ENCODE assay signal across 8 cellular contexts in the genomic region with DNA sequence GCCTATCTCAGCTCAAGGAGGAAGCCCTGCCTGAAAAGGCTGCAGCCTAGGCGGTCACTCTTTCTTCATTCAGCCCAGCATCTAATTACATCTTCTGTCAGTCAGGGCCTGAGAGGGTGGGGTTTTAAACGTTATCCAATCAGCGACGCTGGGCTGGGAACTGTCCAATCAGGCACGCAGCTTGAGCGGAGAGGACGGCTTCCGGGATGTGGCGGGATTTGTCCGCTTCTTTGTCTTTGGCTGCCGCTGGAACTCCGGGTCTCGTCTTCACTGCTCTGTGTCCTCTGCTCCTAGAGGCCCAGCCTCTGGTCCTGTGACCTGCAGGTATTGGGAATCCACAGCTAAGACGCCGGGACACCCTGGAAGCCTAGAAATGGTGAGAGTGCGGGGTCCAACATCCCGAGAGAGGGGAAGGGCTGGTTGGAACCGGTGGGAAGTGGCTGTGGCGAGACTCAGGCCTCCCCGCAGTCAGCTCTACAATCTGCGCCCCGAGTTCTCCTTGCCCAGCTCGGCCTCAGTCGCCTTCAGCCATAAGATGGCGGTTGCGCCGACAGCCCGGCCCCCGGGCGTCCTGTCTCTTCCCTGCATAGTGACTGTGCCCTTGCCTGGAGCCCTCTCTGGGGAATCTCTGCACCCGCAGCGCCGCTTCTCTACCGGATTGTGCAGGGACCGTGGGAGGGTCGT. TPM values are rescaled to one million over a fixed set of nuclear protein-coding genes. Genes with fewer than 3 reads are reported as not detected.
DNase-seq lines count a peak whose midpoint lies in the region; ATAC-seq and TF ChIP-seq lines count a peak whose summit lies in the region.

A gene (plus strand): TSS at position 233 of the 684 bp plus-strand sequence. CDS start 141 bp downstream, at position 374.

- peak within 1 kb of the TSS; percentile 80 for H3K4me3 ChIP-seq in fibroblast of villous mesenchyme (ENCODE audit: low read depth, low read length)

- H3K4me1 Mint-ChIP-seq in nephron progenitor cell: no peaks in the 10 kb centered on the region
- peaks cover 8% of the 10 kb centered on the region for H3K4me1 Mint-ChIP-seq in stimulated activated naive CD8-positive, alpha-beta T cell treated with anti-CD3 and anti-CD28 coated beads, Interleukin-15, Interleukin-2, amounts not matched to agents 100 ng/mL and 50 ng/mL, for 24 hours (ENCODE audit: low read depth)

- H3K4me3 Mint-ChIP-seq in nephron progenitor cell: peak within 1 kb of the TSS; percentile 99
- peak within 1 kb of the TSS; percentile 98 for H3K4me3 Mint-ChIP-seq in stimulated activated naive CD8-positive, alpha-beta T cell treated with anti-CD3 and anti-CD28 coated beads, Interleukin-15, Interleukin-2, amounts not matched to agents 100 ng/mL and 50 ng/mL, for 24 hours

- peaks cover 88% of the 10 kb centered on the region for H3K9me3 Mint-ChIP-seq in nephron progenitor cell
- H3K9me3 Mint-ChIP-seq in stimulated activated naive CD8-positive, alpha-beta T cell treated with anti-CD3 and anti-CD28 coated beads, Interleukin-15, Interleukin-2, amounts not matched to agents 100 ng/mL and 50 ng/mL, for 24 hours: no peaks in the 10 kb centered on the region

- peaks cover 8% of the 10 kb centered on the region for H3K27me3 Mint-ChIP-seq in nephron progenitor cell (ENCODE audit: low read depth, poor library complexity)
- no peaks in the 10 kb centered on the region for H3K27me3 Mint-ChIP-seq in stimulated activated naive CD8-positive, alpha-beta T cell treated with anti-CD3 and anti-CD28 coated beads, Interleukin-15, Interleukin-2, amounts not matched to agents 100 ng/mL and 50 ng/mL, for 24 hours

- peak; percentile 92 for ATAC-seq in GM21717 (IDR thresholded peaks at IDR 0.05; ENCODE audit: unreplicated experiment)

- peaks cover 55% of the 10 kb centered on the region for H3K36me3 Mint-ChIP-seq in nephron progenitor cell (ENCODE audit: low read depth)
- H3K36me3 Mint-ChIP-seq in stimulated activated naive CD8-positive, alpha-beta T cell treated with anti-CD3 and anti-CD28 coated beads, Interleukin-15, Interleukin-2, amounts not matched to agents 100 ng/mL and 50 ng/mL, for 24 hours (ENCODE audit: low read depth): peaks cover 32% of the 10 kb centered on the region

- peak; percentile 84 for DNase-seq in DMS53 treated with DMSO at 0.1 percent for 48 hours (lab: John Stamatoyannopoulos, UW; ENCODE audit: unreplicated experiment)
- peak; percentile 64 for DNase-seq in KG1 (lab: John Stamatoyannopoulos, UW)
- peak; percentile 96 for DNase-seq in RKO (ENCODE audit: low spot score)
- peak; percentile 93 for DNase-seq in activated effector memory CD4-positive, alpha-beta T cell treated with anti-CD3 and anti-CD28 coated beads, Interleukin-2, amount 50 U/mL, for 16 hours
- DNase-seq in fibroblast of villous mesenchyme (ENCODE audit: low read depth): peak; percentile 96
- DNase-seq in nephron progenitor cell: peak; percentile 84

- H3K27ac Mint-ChIP-seq in nephron progenitor cell: peak within 1 kb of the TSS; percentile 100
- peak within 1 kb of the TSS; percentile 95 for H3K27ac Mint-ChIP-seq in stimulated activated naive CD8-positive, alpha-beta T cell treated with anti-CD3 and anti-CD28 coated beads, Interleukin-15, Interleukin-2, amounts not matched to agents 100 ng/mL and 50 ng/mL, for 24 hours

- TF ChIP-seq CTCF in fibroblast of villous mesenchyme (IDR thresholded peaks at IDR 0.05; ENCODE audit: insufficient read depth, low read depth, low read length) (peak; percentile 5), nephron progenitor cell (IDR thresholded peaks at IDR 0.05) (no peak)

RNA-seq across cellular contexts. Expression of the gene that starts here (rescaled TPM):
- total RNA-seq in fibroblast of villous mesenchyme: 5.2 and 9.1 TPM in 2 replicates

Comparison
In these comparisons a context has a peak if more than half of its experiments do, and no peak if none do; other contexts are left out.
1. Peak in every context shown above with its lines: DNase-seq, ATAC-seq and H3K4me3 ChIP-seq.